In the genomic region with DNA sequence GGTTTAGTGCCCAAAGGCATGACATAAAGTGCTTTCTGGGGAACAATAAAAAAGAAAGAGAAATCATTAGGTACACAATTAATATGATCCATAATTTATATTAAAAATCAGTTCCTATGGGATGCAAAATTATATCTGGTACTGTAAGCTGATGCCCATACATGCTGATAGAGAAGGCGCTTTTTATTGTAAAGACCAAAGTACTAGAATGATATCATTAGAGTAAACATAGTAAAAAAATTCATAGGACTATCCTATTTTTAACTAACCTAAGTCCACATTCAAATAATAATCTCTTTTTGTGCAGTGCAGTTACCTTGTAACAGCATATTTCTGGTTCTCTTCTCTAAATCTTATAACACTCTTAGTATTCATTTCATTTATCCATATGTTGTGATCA, we compare ENCODE assay signal across 26 cellular contexts.
"Had no signal": no experiment of that assay in that cellular context is flagged by ENCODE, and none has a peak within 500 bp of the region (broad histone marks: within the 10 kb centered on the region; RNA-seq: fewer than 3 reads in every experiment).

No MANE protein-coding gene starts in this region.

- H3K36me3 Mint-ChIP-seq: memory B cell, naive B cell, neural progenitor cell had no signal

- H3K79me2 ChIP-seq: parathyroid adenoma had no signal

- H3K36me3 ChIP-seq: neural progenitor cell, right lobe of liver, stomach, thyroid gland, vagina had no signal

- H3K4me3 Mint-ChIP-seq: immature natural killer cell, memory B cell, naive B cell, nephron, neural progenitor cell had no signal

- H3K4me1 Mint-ChIP-seq: immature natural killer cell, memory B cell, naive B cell, nephron, neural progenitor cell had no signal

- H3K9ac ChIP-seq: neural progenitor cell, parathyroid adenoma had no signal

- H3K27me3 Mint-ChIP-seq: memory B cell, naive B cell, progenitor cell of endocrine pancreas had no signal

- H3K4me3 ChIP-seq: dorsolateral prefrontal cortex, lung, neural progenitor cell, right lobe of liver, smooth muscle cell, stomach, thyroid gland, vagina had no signal

- H3K4me2 ChIP-seq: neural progenitor cell, smooth muscle cell had no signal

- FAIRE-seq: frontal cortex, keratinocyte had no signal

- H3K27ac ChIP-seq: dorsolateral prefrontal cortex, neural progenitor cell, parathyroid adenoma, right lobe of liver, stomach, thyroid gland, vagina had no signal

- DNase-seq: cortex of kidney; dorsolateral prefrontal cortex; effector CD4-positive, alpha-beta T cell; hypothalamus; immature natural killer cell; naive B cell; right lobe of liver; stimulated activated CD4-positive, alpha-beta T cell treated with anti-CD3 and anti-CD28 coated beads, Interleukin-12 subunit alpha, Interleukin-12 subunit beta, amount 100 ng/mL, for 4 hours; stimulated activated CD4-positive, alpha-beta T cell treated with anti-CD3 and anti-CD28 coated beads, Interleukin-1b, Interleukin-23, amount 100 ng/mL, for 48 hours; stimulated activated CD4-positive, alpha-beta T cell treated with anti-CD3 and anti-CD28 coated beads, Interleukin-4, amount 100 ng/mL, for 1 hour; stimulated activated CD8-positive, alpha-beta memory T cell treated with anti-CD3 and anti-CD28 coated beads, Interleukin-4, amount 100 ng/mL, for 48 hours; stimulated activated naive CD4-positive, alpha-beta T cell; stomach; thyroid gland; trophoblast cell had no signal

- H3K27me3 ChIP-seq: neural progenitor cell, right lobe of liver, stomach, thyroid gland, vagina had no signal

- H2AFZ ChIP-seq: neural progenitor cell, parathyroid adenoma had no signal

- ATAC-seq: left lobe of liver, right lobe of liver had no signal

- H3K9me3 ChIP-seq: right lobe of liver, thyroid gland, vagina had no signal

- H3K4me1 ChIP-seq: neural progenitor cell, parathyroid adenoma, right lobe of liver, stomach, thyroid gland, vagina had no signal

- H3K27ac Mint-ChIP-seq: immature natural killer cell, memory B cell, nephron, neural progenitor cell, progenitor cell of endocrine pancreas had no signal
